8 cellular contexts compared by ENCODE assay signal in the genomic region with DNA sequence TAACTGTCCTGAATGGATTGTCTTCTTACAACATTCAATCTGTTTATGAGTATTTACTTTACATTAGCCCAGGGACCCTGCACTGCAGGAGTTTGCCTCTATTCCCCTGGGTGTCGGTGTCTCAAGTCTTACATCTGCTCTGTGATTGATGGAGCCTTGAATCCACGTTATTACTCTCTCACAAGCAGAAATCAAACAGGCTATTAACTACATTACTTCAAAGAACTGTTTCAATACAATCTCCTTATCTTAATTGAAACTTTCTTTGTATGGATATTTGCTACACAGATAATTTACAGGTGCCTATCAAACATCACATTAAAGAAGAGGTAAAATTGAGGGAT. TPM values are rescaled to one million over a fixed set of nuclear protein-coding genes. Genes with fewer than 3 reads are reported as not detected.
DNase-seq lines count a peak whose midpoint lies in the region; ATAC-seq, FAIRE-seq and TF ChIP-seq lines count a peak whose summit lies in the region.

No MANE protein-coding gene starts in this region.

- CTCF ChIA-PET in SK-N-SH (lab: Yijun Ruan, JAX) = interaction anchor here (0.6 to 2.8 kb wide), 10 partner anchors 10 to 350 kb away, joined by 3 to 16 read pairs (median 4); no protein-coding TSS in a partner anchor

- H3K4me1 Mint-ChIP-seq in activated naive CD8-positive, alpha-beta T cell (ENCODE audit: low read depth) = peaks cover 45% of the 10 kb centered on the region

- TF ChIP-seq CTCF in SK-N-SH (IDR thresholded peaks at IDR 0.05) (no peak), psoas muscle (IDR thresholded peaks at IDR 0.05) (no peak)

- DNase-seq in SK-N-SH (no peak), NCI-H1694 treated with DMSO at 0.1 percent for 48 hours (lab: John Stamatoyannopoulos, UW) (peak; percentile 6), psoas muscle (no peak), urothelium cell line (ENCODE audit: low spot score) (no peak), midbrain (lab: John Stamatoyannopoulos, UW) (no peak)

- WGBS in SK-N-SH (ENCODE audit: low lambda C conversion rate) = 28% methylated on average over 2 of the region's 2 CpGs
- 29 to 50% (median 32%) methylated on average over 2 of the region's 2 CpGs for WGBS in psoas muscle, 3 donors

- H3K9ac ChIP-seq in SK-N-SH = peak overlapping the region; percentile 87; the same call in 1 of the 2 replicates

- H3K27me3 ChIP-seq in SK-N-SH (ENCODE audit: insufficient read depth) = no peaks in the 10 kb centered on the region
- no peaks in the 10 kb centered on the region for H3K27me3 ChIP-seq in psoas muscle (ENCODE audit: insufficient read depth in 3 of 3, low read length in 2 of 3)

- no peaks in the 10 kb centered on the region for H4K20me1 ChIP-seq in SK-N-SH (ENCODE audit: insufficient read depth)

- H3K79me2 ChIP-seq in SK-N-SH (ENCODE audit: insufficient read depth) = peaks cover 20% of the 10 kb centered on the region

- H3K9me3 Mint-ChIP-seq in activated naive CD8-positive, alpha-beta T cell (ENCODE audit: low read depth) = no peaks in the 10 kb centered on the region

- H3K27ac Mint-ChIP-seq in activated naive CD8-positive, alpha-beta T cell = peak overlapping the region; percentile 71

- POLR2A ChIA-PET in SK-N-SH (lab: Yijun Ruan, JAX) = no interaction called here

- H3K4me1 ChIP-seq in SK-N-SH (ENCODE audit: control insufficient read depth in 1 of 2, insufficient read depth in 2 of 2, low read depth in 1 of 2, low read length in 1 of 2) (peaks cover 16 to 21% of the 10 kb centered on the region in 2 experiments; a peak in 3 of 4 replicates), psoas muscle (peaks cover 20% of the 10 kb centered on the region)

- ATAC-seq in SK-N-SH treated with all-trans-retinoic acid at 6 μM for 48 hours (no peak), psoas muscle (no peak), HG02678 (IDR thresholded peaks at IDR 0.05; ENCODE audit: unreplicated experiment) (no peak)

- H3K9me3 ChIP-seq in SK-N-SH (no peaks in the 10 kb centered on the region), psoas muscle (no peaks in the 10 kb centered on the region)

- FAIRE-seq in urothelium cell line (lab: Jason Lieb, UNC) = no peak

- TF ChIP-seq RAD21 in SK-N-SH (IDR thresholded peaks at IDR 0.05; ENCODE audit: low read length) = no peak

- peak overlapping the region in 1 of 2 experiments; percentile 84; a peak in 1 of 4 replicates for H3K4me3 ChIP-seq in SK-N-SH (ENCODE audit: low read depth in 2 of 2, low read length in 1 of 2)
- no peak overlapping the region for H3K4me3 ChIP-seq in psoas muscle

- no peak for TF ChIP-seq EP300 in SK-N-SH (IDR thresholded peaks at IDR 0.05; ENCODE audit: borderline replicate concordance in 1 of 2, low read depth in 1 of 2, low read length in 1 of 2)

- H3K36me3 Mint-ChIP-seq in activated naive CD8-positive, alpha-beta T cell = no peaks in the 10 kb centered on the region

- intact Hi-C loops in psoas muscle (cut with DNase I) = loop anchor here (2.0 to 10.0 kb wide), 4 partner anchors 136 to 349 kb away; no protein-coding TSS in a partner anchor

- H3K4me3 Mint-ChIP-seq in activated naive CD8-positive, alpha-beta T cell = peak overlapping the region; percentile 93

- peaks cover 24% of the 10 kb centered on the region for H3F3A ChIP-seq in SK-N-SH (replicated peaks; ENCODE audit: insufficient read depth)

- H3K36me3 ChIP-seq in SK-N-SH (replicated peaks in 1 of 2; ENCODE audit: control insufficient read depth in 1 of 2, insufficient read depth in 2 of 2, low read length in 1 of 2) (no peaks in the 10 kb centered on the region), psoas muscle (ENCODE audit: insufficient read depth in 1 of 2, low read depth in 1 of 2) (no peaks in the 10 kb centered on the region)

- H3K27ac ChIP-seq in SK-N-SH (ENCODE audit: low read depth in 2 of 2, low read length in 1 of 2) (peak overlapping the region; percentile 87 to 99; a peak in 3 of 4 replicates), psoas muscle (peak overlapping the region; percentile 44)

- peak overlapping the region; percentile 91 for H3K4me2 ChIP-seq in SK-N-SH

- no peaks in the 10 kb centered on the region for H3K27me3 Mint-ChIP-seq in activated naive CD8-positive, alpha-beta T cell

- no peaks in the 10 kb centered on the region for H3K9me2 ChIP-seq in SK-N-SH

- peak overlapping the region; percentile 92; the same call in 1 of the 2 replicates for H2AFZ ChIP-seq in SK-N-SH (ENCODE audit: low read depth)

TF ChIP-seq in SK-N-SH, 30 proteins besides CTCF, POLR2A, EP300 and RAD21 (continues in another document):
- TF ChIP-seq RCOR1 (IDR thresholded peaks at IDR 0.05; ENCODE audit: low read length) (no peak), ELF1 (IDR thresholded peaks at IDR 0.05) (no peak), GATA2 (CRISPR knock-in tag; IDR thresholded peaks at IDR 0.05) (no peak), TEAD4 (IDR thresholded peaks at IDR 0.05; ENCODE audit: borderline replicate concordance, insufficient read depth) (no peak), FOXM1 (IDR thresholded peaks at IDR 0.05; ENCODE audit: low read depth) (no peak), GABPA (IDR thresholded peaks at IDR 0.05; ENCODE audit: low read depth) (no peak), SMC3 (IDR thresholded peaks at IDR 0.05; ENCODE audit: low read depth, low read length) (no peak)
- TF ChIP-seq, protein P1, sequence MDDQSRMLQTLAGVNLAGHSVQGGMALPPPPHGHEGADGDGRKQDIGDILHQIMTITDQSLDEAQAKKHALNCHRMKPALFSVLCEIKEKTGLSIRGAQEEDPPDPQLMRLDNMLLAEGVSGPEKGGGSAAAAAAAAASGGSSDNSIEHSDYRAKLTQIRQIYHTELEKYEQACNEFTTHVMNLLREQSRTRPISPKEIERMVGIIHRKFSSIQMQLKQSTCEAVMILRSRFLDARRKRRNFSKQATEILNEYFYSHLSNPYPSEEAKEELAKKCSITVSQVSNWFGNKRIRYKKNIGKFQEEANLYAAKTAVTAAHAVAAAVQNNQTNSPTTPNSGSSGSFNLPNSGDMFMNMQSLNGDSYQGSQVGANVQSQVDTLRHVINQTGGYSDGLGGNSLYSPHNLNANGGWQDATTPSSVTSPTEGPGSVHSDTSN (IDR thresholded peaks at IDR 0.05) = no peak
- TF ChIP-seq, protein P2, sequence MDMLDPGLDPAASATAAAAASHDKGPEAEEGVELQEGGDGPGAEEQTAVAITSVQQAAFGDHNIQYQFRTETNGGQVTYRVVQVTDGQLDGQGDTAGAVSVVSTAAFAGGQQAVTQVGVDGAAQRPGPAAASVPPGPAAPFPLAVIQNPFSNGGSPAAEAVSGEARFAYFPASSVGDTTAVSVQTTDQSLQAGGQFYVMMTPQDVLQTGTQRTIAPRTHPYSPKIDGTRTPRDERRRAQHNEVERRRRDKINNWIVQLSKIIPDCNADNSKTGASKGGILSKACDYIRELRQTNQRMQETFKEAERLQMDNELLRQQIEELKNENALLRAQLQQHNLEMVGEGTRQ (IDR thresholded peaks at IDR 0.05; ENCODE audit: borderline replicate concordance, low read depth, low read length) = no peak
- TF ChIP-seq, protein P3, sequence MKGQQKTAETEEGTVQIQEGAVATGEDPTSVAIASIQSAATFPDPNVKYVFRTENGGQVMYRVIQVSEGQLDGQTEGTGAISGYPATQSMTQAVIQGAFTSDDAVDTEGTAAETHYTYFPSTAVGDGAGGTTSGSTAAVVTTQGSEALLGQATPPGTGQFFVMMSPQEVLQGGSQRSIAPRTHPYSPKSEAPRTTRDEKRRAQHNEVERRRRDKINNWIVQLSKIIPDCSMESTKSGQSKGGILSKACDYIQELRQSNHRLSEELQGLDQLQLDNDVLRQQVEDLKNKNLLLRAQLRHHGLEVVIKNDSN (IDR thresholded peaks at IDR 0.05; ENCODE audit: borderline replicate concordance, low read depth) = no peak

TF ChIP-seq in SK-N-SH treated with all-trans-retinoic acid at 6 μM for 48 hours, 23 proteins besides CTCF, POLR2A, EP300 and RAD21:
- TF ChIP-seq GLIS3 (CRISPR knock-in tag; IDR thresholded peaks at IDR 0.05) (no peak), CSDC2 (CRISPR knock-in tag; IDR thresholded peaks at IDR 0.05) (no peak), PPARA (CRISPR knock-in tag; IDR thresholded peaks at IDR 0.05; ENCODE audit: borderline replicate concordance) (no peak), ZNF565 (CRISPR knock-in tag; conservative IDR thresholded peaks at IDR 0.05; ENCODE audit: low read depth) (no peak), BACH2 (CRISPR knock-in tag; IDR thresholded peaks at IDR 0.05; ENCODE audit: borderline replicate concordance) (no peak)

RNA-seq across cellular contexts. Expression of a gene that starts 3.1 kb away (rescaled TPM):
- polyA plus RNA-seq in SK-N-SH (2012; rRNA removed) = 10.9 and 18.4 TPM in 2 replicates
- 12.7 and 13.2 TPM in 2 replicates for polyA plus RNA-seq in SK-N-SH (2012; cell fraction: cytosol; rRNA removed)
- 12.0 and 22.4 TPM in 2 replicates for polyA plus RNA-seq in SK-N-SH (2012; cell fraction: nucleus; rRNA removed)
- 100 to 1,000 TPM in 2 of 4 donors, 10 to 100 TPM in 2; 47.7 to 166 (median 104) TPM for total RNA-seq in psoas muscle
- polyA plus RNA-seq in psoas muscle = 10 to 100 TPM in 2 of 3 donors, 1 to 10 TPM in 1; 8.5 to 93.0 (median 75.9) TPM
